Comparison of ENCODE assay signal across 8 cellular contexts in the genomic region with DNA sequence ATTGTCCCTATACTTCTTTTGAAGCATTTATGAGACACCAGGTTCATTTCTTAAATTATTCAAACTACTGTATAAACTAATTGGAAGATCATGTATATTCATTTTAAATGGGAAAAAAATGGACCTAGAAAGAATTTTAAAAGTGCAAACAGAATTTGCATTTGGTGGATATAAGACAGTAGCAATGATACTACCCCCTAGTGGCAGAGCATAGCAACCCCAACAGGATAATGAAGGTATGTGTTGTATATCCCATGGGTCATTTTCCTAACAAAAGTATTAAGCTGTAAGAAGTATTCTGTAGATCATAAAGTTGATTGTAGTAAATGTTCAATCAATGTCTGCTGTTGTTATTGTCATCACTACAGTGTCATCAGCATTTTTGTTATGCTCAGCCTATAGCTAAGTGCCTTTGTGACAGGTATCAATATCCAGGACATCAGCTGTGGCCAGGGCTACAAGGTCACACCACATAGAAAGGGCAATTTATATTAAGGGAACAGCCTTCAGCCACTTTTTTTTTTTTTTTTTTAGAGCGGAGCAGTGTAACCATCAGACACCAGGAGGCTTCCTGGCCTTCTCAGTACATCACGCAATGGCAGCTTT.
DNase-seq lines count a peak whose midpoint lies in the region; ATAC-seq and TF ChIP-seq lines count a peak whose summit lies in the region.

No MANE protein-coding gene starts in this region.

- intact Hi-C loops in Caco-2 (cut with micrococcal nuclease; ENCODE audit: unreplicated experiment) (loop anchor here (1.0 to 10.0 kb wide), 4 partner anchors 145 to 489 kb away; no protein-coding TSS in a partner anchor), transverse colon (cut with DNase I; ENCODE audit: low total_unique reads) (no loop called here), right cardiac atrium (cut with DNase I) (loop anchor here in 1 of 4 donors (10.0 kb wide), 1 partner anchor 455 kb away; no protein-coding TSS in a partner anchor)

- no TSS peak for BruUV-seq in Caco-2 (replicated peaks; lab: Mats Ljungman, UMichigan)

- no peaks in the 10 kb centered on the region for H3K4me1 Mint-ChIP-seq in Caco-2 (ENCODE audit: low read depth, unreplicated experiment)

- no peaks in the 10 kb centered on the region for H3K36me3 Mint-ChIP-seq in Caco-2 (ENCODE audit: insufficient read depth, unreplicated experiment)

- 69 to 85% methylated on average over 2 of the region's 2 CpGs for WGBS in transverse colon (ENCODE audit: low coverage in 1 of 2), 2 donors
- 67% methylated on average over 2 of the region's 2 CpGs for WGBS in right cardiac atrium

- no peaks in the 10 kb centered on the region for H3K9me3 Mint-ChIP-seq in Caco-2 (ENCODE audit: unreplicated experiment)

- POLR2A ChIA-PET in Caco-2 (lab: Charles Lee): no interaction called here

- CTCF ChIA-PET in Caco-2 (lab: Charles Lee): interaction anchor here (0.6 to 0.9 kb wide), 3 partner anchors 262 to 455 kb away, joined by 3 to 5 read pairs (median 3); no protein-coding TSS in a partner anchor

- H3K4me1 ChIP-seq in Caco-2 (no peaks in the 10 kb centered on the region), NT2/D1 (ENCODE audit: insufficient read depth, insufficient read length) (no peaks in the 10 kb centered on the region), transverse colon (no peaks in the 10 kb centered on the region), right cardiac atrium (ENCODE audit: control insufficient read depth, insufficient read depth, low read length) (no peaks in the 10 kb centered on the region)

- no peak overlapping the region for H3K4me3 Mint-ChIP-seq in Caco-2 (ENCODE audit: unreplicated experiment)

- H3K4me3 ChIP-seq in Caco-2 (ENCODE audit: low read depth, low read length) (no peak overlapping the region), NT2/D1 (ENCODE audit: insufficient read length, low read depth) (no peak overlapping the region), astrocyte of the cerebellum (ENCODE audit: low read depth, low read length) (no peak overlapping the region), kidney epithelial cell (ENCODE audit: low read depth, low read length) (no peak overlapping the region), transverse colon (no peak overlapping the region), right cardiac atrium (ENCODE audit: low read length) (no peak overlapping the region)

- H3K36me3 ChIP-seq in Caco-2 (ENCODE audit: control insufficient read depth, insufficient read depth, low read length) (no peaks in the 10 kb centered on the region), NT2/D1 (ENCODE audit: insufficient read depth, insufficient read length, low read length) (no peaks in the 10 kb centered on the region), kidney epithelial cell (ENCODE audit: control insufficient read depth, insufficient read depth, low read length) (no peaks in the 10 kb centered on the region), transverse colon (no peaks in the 10 kb centered on the region)

- no peak overlapping the region for H3K9ac ChIP-seq in NT2/D1 (ENCODE audit: insufficient read length, low read depth)

- TF ChIP-seq EP300 in transverse colon (IDR thresholded peaks at IDR 0.05; ENCODE audit: low read depth): no peak

- no peak for TF ChIP-seq POLR2A in transverse colon (IDR thresholded peaks at IDR 0.05)

- H3K27ac Mint-ChIP-seq in Caco-2 (ENCODE audit: unreplicated experiment): no peak overlapping the region

- H3K27me3 Mint-ChIP-seq in Caco-2 (ENCODE audit: insufficient read depth, unreplicated experiment): peaks cover 19% of the 10 kb centered on the region

- H3K27ac ChIP-seq in transverse colon (no peak overlapping the region), right cardiac atrium (ENCODE audit: low read length) (no peak overlapping the region)

- H3K9me3 ChIP-seq in Caco-2 (no peaks in the 10 kb centered on the region), NT2/D1 (ENCODE audit: insufficient read depth, low read length) (no peaks in the 10 kb centered on the region), transverse colon (no peaks in the 10 kb centered on the region), right cardiac atrium (ENCODE audit: control insufficient read depth, low read length) (no peaks in the 10 kb centered on the region)

- TF ChIP-seq CTCF in Caco-2 (IDR thresholded peaks at IDR 0.05; ENCODE audit: insufficient read depth in 1 of 2, low read depth in 1 of 2, low read length in 1 of 2, severe bottlenecking in 1 of 2, unreplicated experiment in 1 of 2) (peak; percentile 50 to 83), astrocyte of the cerebellum (IDR thresholded peaks at IDR 0.05; ENCODE audit: low read depth, low read length, missing control alignments) (peak; percentile 75), kidney epithelial cell (IDR thresholded peaks at IDR 0.05; ENCODE audit: insufficient read depth, low read length, poor library complexity, severe bottlenecking) (peak; percentile 84), transverse colon (IDR thresholded peaks at IDR 0.05) (peak; percentile 61 to 79 (median 74))

- ATAC-seq in GM21529 (IDR thresholded peaks at IDR 0.05; ENCODE audit: unreplicated experiment): peak; percentile 47
- ATAC-seq in HG03097 (IDR thresholded peaks at IDR 0.05; ENCODE audit: low FRiP score, unreplicated experiment): no peak
- no peak for ATAC-seq in right cardiac atrium

- DNase-seq in Caco-2 (peak; percentile 32 to 34), NT2/D1 (ENCODE audit: low read depth, low spot score) (peak; percentile 30), astrocyte of the cerebellum (ENCODE audit: low read depth) (peak; percentile 40), kidney epithelial cell (ENCODE audit: low read depth) (no peak), transverse colon (peak; percentile 12), right cardiac atrium (no peak)

- no peaks in the 10 kb centered on the region; the same call in 1 of the 2 replicates for H3K27me3 ChIP-seq in Caco-2 (replicated peaks; ENCODE audit: control insufficient read depth, insufficient read depth, low read length)
- H3K27me3 ChIP-seq in NT2/D1 (ENCODE audit: insufficient read depth, insufficient read length): no peaks in the 10 kb centered on the region
- H3K27me3 ChIP-seq in kidney epithelial cell (ENCODE audit: control insufficient read depth, insufficient read depth, low read length): no peaks in the 10 kb centered on the region
- H3K27me3 ChIP-seq in transverse colon: peaks cover 10% of the 10 kb centered on the region
- H3K27me3 ChIP-seq in right cardiac atrium (ENCODE audit: control insufficient read depth, insufficient read depth): no peaks in the 10 kb centered on the region

- in situ Hi-C loops in astrocyte of the cerebellum (cut with HindIII; ENCODE audit: low sequenced_read_pairs): no loop called here
- in situ Hi-C loops in transverse colon (cut with MboI; ENCODE audit: low pct_ligation_motif_present in 1 of 4, low pct_unique_long_range_greater_than_20kb in 1 of 4, low sequenced_read_pairs in 3 of 4): loop anchor here (10.0 to 25.0 kb wide), 3 partner anchors 443 to 468 kb away; no protein-coding TSS in a partner anchor

Comparison
In these comparisons a context has a peak if more than half of its experiments do, and no peak if none do; other contexts are left out.
1. DNase-seq: peak in Caco-2 (2 of 2), NT2/D1 (single experiment), astrocyte of the cerebellum (single experiment) and transverse colon (single experiment); none in kidney epithelial cell (single experiment) and right cardiac atrium (0 of 3).
2. Peak in every context shown above with its lines, with median percentiles within 50 percentile points of each other: CTCF ChIP-seq.